11 cellular contexts compared by ENCODE assay signal in genomic region chr7:74043523-74043951, GRCh38. TPM values are rescaled to one million over a fixed set of nuclear protein-coding genes. Genes with fewer than 3 reads are reported as not detected.
DNase-seq lines count a peak whose midpoint lies in the region; ATAC-seq and TF ChIP-seq lines count a peak whose summit lies in the region.
"Had no signal": no experiment of that assay in that cellular context is flagged by ENCODE, and none has a peak within 500 bp of the region (broad histone marks: within the 10 kb centered on the region; RNA-seq: fewer than 3 reads in every experiment).

No MANE protein-coding gene starts in this region.

- DNase-seq in NCI-H748 (lab: John Stamatoyannopoulos, UW; ENCODE audit: unreplicated experiment) (peak; percentile 65), NCI-H748 treated with DMSO at 0.1 percent for 48 hours (lab: John Stamatoyannopoulos, UW) (no peak), SK-N-SH (peak; percentile 91), iris pigment epithelial cell (ENCODE audit: low read depth) (peak; percentile 52), type B pancreatic cell (ENCODE audit: extremely low spot score, unreplicated experiment) (no peak), Peyer's patch (no peak), globus pallidus (ENCODE audit: low spot score) (no peak)
- DNase-seq: foreskin melanocyte; naive thymus-derived CD4-positive, alpha-beta T cell; PC-9 had no signal

- peak overlapping the region; percentile 61 for H3K4me2 ChIP-seq in SK-N-SH
- H3K4me2 ChIP-seq: PC-9 had no signal

- TF ChIP-seq EP300 in SK-N-SH (IDR thresholded peaks at IDR 0.05; ENCODE audit: borderline replicate concordance in 1 of 2, low read depth in 1 of 2, low read length in 1 of 2): peak in 1 of 2 experiments; percentile 70; a peak in 1 of 4 replicates

- POLR2A ChIA-PET in SK-N-SH (lab: Yijun Ruan, JAX): interaction anchor here (0.6 to 3.1 kb wide), 7 partner anchors 10 to 178 kb away, joined by 3 to 24 read pairs (median 4); partner anchors contain the start of genes EIF4H and LIMK1

- H3K79me2 ChIP-seq in SK-N-SH (ENCODE audit: insufficient read depth): no peaks in the 10 kb centered on the region

- peaks cover 23% of the 10 kb centered on the region for H3K4me1 Mint-ChIP-seq in type B pancreatic cell (ENCODE audit: unreplicated experiment)
- H3K4me1 Mint-ChIP-seq: naive thymus-derived CD4-positive, alpha-beta T cell had no signal

- peak overlapping the region; percentile 31 to 99; a peak in 3 of 4 replicates for H3K27ac ChIP-seq in SK-N-SH (ENCODE audit: low read depth in 2 of 2, low read length in 1 of 2)
- no peak overlapping the region for H3K27ac ChIP-seq in Peyer's patch
- H3K27ac ChIP-seq: PC-9 had no signal

- peak overlapping the region; percentile 82 for H3K27ac Mint-ChIP-seq in type B pancreatic cell
- H3K27ac Mint-ChIP-seq: naive thymus-derived CD4-positive, alpha-beta T cell had no signal

- no peaks in the 10 kb centered on the region for H4K20me1 ChIP-seq in SK-N-SH (ENCODE audit: insufficient read depth)

- CTCF ChIA-PET in SK-N-SH (lab: Yijun Ruan, JAX): interaction anchor here (1.1 to 12.6 kb wide), 5 partner anchors 9 to 178 kb away, joined by 4 to 107 read pairs (median 5); partner anchors contain the start of gene ELN

- peak overlapping the region; percentile 73 for H2AFZ ChIP-seq in SK-N-SH (ENCODE audit: low read depth)
- H2AFZ ChIP-seq: PC-9 had no signal

- H3K9me3 ChIP-seq in SK-N-SH (no peaks in the 10 kb centered on the region), Peyer's patch (no peaks in the 10 kb centered on the region)

- peak overlapping the region in 1 of 2 experiments; percentile 37; a peak in 2 of 4 replicates for H3K4me3 ChIP-seq in SK-N-SH (ENCODE audit: low read depth in 2 of 2, low read length in 1 of 2)
- H3K4me3 ChIP-seq in Peyer's patch: no peak overlapping the region
- H3K4me3 ChIP-seq: PC-9 had no signal

- H3K4me1 ChIP-seq in SK-N-SH (ENCODE audit: control insufficient read depth in 1 of 2, insufficient read depth in 2 of 2, low read depth in 1 of 2, low read length in 1 of 2) (peaks cover 20 to 65% of the 10 kb centered on the region in 2 experiments), Peyer's patch (no peaks in the 10 kb centered on the region)

- H3K4me3 Mint-ChIP-seq in type B pancreatic cell: peak overlapping the region; percentile 74
- H3K4me3 Mint-ChIP-seq: naive thymus-derived CD4-positive, alpha-beta T cell had no signal

- no peaks in the 10 kb centered on the region for H3K9me3 Mint-ChIP-seq in type B pancreatic cell
- H3K9me3 Mint-ChIP-seq: naive thymus-derived CD4-positive, alpha-beta T cell had no signal

- no peaks in the 10 kb centered on the region for H3K9me2 ChIP-seq in SK-N-SH

- H3K27me3 ChIP-seq in SK-N-SH (ENCODE audit: insufficient read depth) (no peaks in the 10 kb centered on the region), Peyer's patch (no peaks in the 10 kb centered on the region)

- no peak; the same call in 1 of the 2 replicates for TF ChIP-seq RAD21 in SK-N-SH (IDR thresholded peaks at IDR 0.05; ENCODE audit: low read length)

- peaks cover 6% of the 10 kb centered on the region for H3F3A ChIP-seq in SK-N-SH (replicated peaks; ENCODE audit: insufficient read depth)

- WGBS in SK-N-SH (ENCODE audit: low lambda C conversion rate): 23% methylated on average over 9 of the region's 9 CpGs

- no peak for TF ChIP-seq POLR2A in Peyer's patch (IDR thresholded peaks at IDR 0.05)

- no peak for ATAC-seq in HG02763 (IDR thresholded peaks at IDR 0.05; ENCODE audit: unreplicated experiment)
- ATAC-seq: naive thymus-derived CD4-positive, alpha-beta T cell had no signal

- no peaks in the 10 kb centered on the region for H3K36me3 Mint-ChIP-seq in type B pancreatic cell
- H3K36me3 Mint-ChIP-seq: naive thymus-derived CD4-positive, alpha-beta T cell had no signal

- H3K36me3 ChIP-seq in SK-N-SH (replicated peaks in 1 of 2; ENCODE audit: control insufficient read depth in 1 of 2, insufficient read depth in 2 of 2, low read length in 1 of 2): no peaks in the 10 kb centered on the region
- H3K36me3 ChIP-seq in Peyer's patch: no peaks in the 10 kb centered on the region

- TF ChIP-seq CTCF in SK-N-SH (IDR thresholded peaks at IDR 0.05) (no peak), type B pancreatic cell (conservative IDR thresholded peaks at IDR 0.05) (no peak), Peyer's patch (IDR thresholded peaks at IDR 0.05) (no peak)

- H3K27me3 Mint-ChIP-seq in type B pancreatic cell: peaks cover 3% of the 10 kb centered on the region

- H3K9ac ChIP-seq in SK-N-SH: peak overlapping the region; percentile 7; the same call in 1 of the 2 replicates

TF ChIP-seq in SK-N-SH, 30 proteins besides CTCF, POLR2A, EP300 and RAD21 (continues in another document):
- 0 out of 2 replicates have a peak, but pooled peaks have one; percentile 5 for TF ChIP-seq SMC3 (IDR thresholded peaks at IDR 0.05; ENCODE audit: low read depth, low read length)
- TF ChIP-seq MAX (IDR thresholded peaks at IDR 0.05; ENCODE audit: low read depth): no peak
- no peak for TF ChIP-seq IRF3 (IDR thresholded peaks at IDR 0.05; ENCODE audit: low read depth, low read length)
- peak; percentile 98 for TF ChIP-seq FOXJ3 (CRISPR knock-in tag; IDR thresholded peaks at IDR 0.05)
- no peak for TF ChIP-seq ELF1 (IDR thresholded peaks at IDR 0.05)
- no peak for TF ChIP-seq EZH2phosphoT487 (IDR thresholded peaks at IDR 0.05; ENCODE audit: borderline replicate concordance, low read depth)
- TF ChIP-seq FOSL2 (IDR thresholded peaks at IDR 0.05; ENCODE audit: borderline replicate concordance, low read depth): no peak
- TF ChIP-seq RCOR1 (IDR thresholded peaks at IDR 0.05; ENCODE audit: low read length): peak; percentile 39; the same call in 1 of the 2 replicates
- TF ChIP-seq TCF12 (IDR thresholded peaks at IDR 0.05): peak; percentile 95
- peak; percentile 60 for TF ChIP-seq GATA2 (CRISPR knock-in tag; IDR thresholded peaks at IDR 0.05)
- TF ChIP-seq NRF1 (IDR thresholded peaks at IDR 0.05; ENCODE audit: low read depth, low read length): no peak
- no peak for TF ChIP-seq YY1 (IDR thresholded peaks at IDR 0.05; ENCODE audit: low read depth)
- TF ChIP-seq JUND (IDR thresholded peaks at IDR 0.05): no peak
- TF ChIP-seq POLR2AphosphoS5 (IDR thresholded peaks at IDR 0.05; ENCODE audit: low read depth, low read length): peak; percentile 64
- TF ChIP-seq NFIC (IDR thresholded peaks at IDR 0.05; ENCODE audit: borderline replicate concordance): no peak; the same call in 1 of the 2 replicates
- no peak for TF ChIP-seq ZBTB33 (IDR thresholded peaks at IDR 0.05; ENCODE audit: borderline replicate concordance, low read depth)
- no peak for TF ChIP-seq FOXM1 (IDR thresholded peaks at IDR 0.05; ENCODE audit: low read depth)
- no peak for TF ChIP-seq RFX5 (IDR thresholded peaks at IDR 0.05; ENCODE audit: low read length)

RNA-seq across cellular contexts. Expression of gene ELN, which starts 15.6 kb away (rescaled TPM):
- polyA plus RNA-seq in SK-N-SH (2012; rRNA removed): 8.9 and 12.5 TPM in 2 replicates
- 3.6 and 6.1 TPM in 2 replicates for polyA plus RNA-seq in SK-N-SH (2012; cell fraction: cytosol; rRNA removed)
- 10.6 and 13.4 TPM in 2 replicates for polyA plus RNA-seq in SK-N-SH (2012; cell fraction: nucleus; rRNA removed)
- total RNA-seq in type B pancreatic cell (ENCODE audit: low replicate concordance) (8.8 TPM in 1 of 2 replicates, not detected in the other), Peyer's patch (100 to 1,000 TPM in 1 of 4 donors, 10 to 100 TPM in 3; 11.5 to 210 (median 27.9) TPM)
- polyA plus RNA-seq: naive thymus-derived CD4-positive, alpha-beta T cell had no signal

RNA-seq across cellular contexts. Expression of gene LIMK1, which starts 40.1 kb away (rescaled TPM):
- polyA plus RNA-seq in SK-N-SH (2012; rRNA removed): 64.4 and 86.6 TPM in 2 replicates
- polyA plus RNA-seq in SK-N-SH (2012; cell fraction: cytosol; rRNA removed): 46.4 and 70.1 TPM in 2 replicates
- 118 and 178 TPM in 2 replicates for polyA plus RNA-seq in SK-N-SH (2012; cell fraction: nucleus; rRNA removed)
- total RNA-seq in type B pancreatic cell (ENCODE audit: low replicate concordance) (34.6 and 46.6 TPM in 2 replicates), Peyer's patch (10 to 100 TPM in 2 of 4 donors, 1 to 10 TPM in 2; 3.7 to 38.0 (median 11.7) TPM)

Comparison
In these comparisons a context has a peak if more than half of its experiments do, and no peak if none do; other contexts are left out.
1. DNase-seq: peak in NCI-H748 (single experiment), SK-N-SH (single experiment) and iris pigment epithelial cell (single experiment); none in NCI-H748 treated with DMSO at 0.1 percent for 48 hours (single experiment), type B pancreatic cell (single experiment), Peyer's patch (0 of 3) and globus pallidus (single experiment).
2. H3K27ac ChIP-seq: peak in SK-N-SH (2 of 2); none in Peyer's patch (0 of 4).